In the genomic region with DNA sequence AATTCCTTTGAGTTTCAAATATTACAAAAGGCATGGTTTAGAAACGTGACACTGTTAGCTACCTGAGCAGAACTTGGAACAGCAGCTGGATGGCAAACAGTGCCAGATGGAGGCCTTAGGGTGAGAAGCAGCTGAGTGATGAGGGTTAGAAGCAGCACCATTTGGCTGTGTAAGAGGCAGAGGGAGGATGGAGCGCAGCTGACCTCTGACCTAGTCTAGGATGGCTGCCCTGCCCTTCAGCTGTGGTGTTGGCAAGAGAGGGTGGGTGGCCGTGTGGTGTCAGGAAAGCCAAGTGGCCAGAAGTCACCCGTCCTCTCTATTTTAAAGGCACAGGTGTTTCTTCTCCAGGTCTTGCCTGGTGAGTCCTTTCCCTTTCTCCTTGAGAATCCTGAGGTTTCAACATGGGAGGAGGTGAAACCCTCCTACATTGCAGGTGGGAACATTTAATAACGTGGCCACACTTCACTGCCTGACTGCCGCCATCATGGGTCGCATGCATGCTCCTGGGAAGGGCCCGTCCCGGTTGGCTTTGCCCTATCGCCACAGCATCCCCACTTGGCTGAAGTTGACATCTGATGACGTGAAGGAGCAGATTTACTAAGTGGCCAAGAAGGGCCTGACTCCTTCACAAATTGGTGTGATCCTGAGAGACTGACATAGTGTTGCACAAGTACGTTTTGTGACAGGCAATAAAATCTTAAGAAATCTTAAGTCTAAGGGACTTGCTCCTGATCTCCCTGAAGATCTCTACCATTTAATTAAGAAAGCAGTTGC, we compare ENCODE assay signal across 1 cellular context.
TF ChIP-seq lines count a peak whose summit lies in the region.

No MANE protein-coding gene starts in this region.

TF ChIP-seq in GM12878, 131 proteins besides CTCF, POLR2A, EP300 and RAD21:
- TF ChIP-seq FOXK2 (IDR thresholded peaks at IDR 0.05) (no peak), BCL11A (IDR thresholded peaks at IDR 0.05; ENCODE audit: low read depth, low read length) (no peak), SIX5 (IDR thresholded peaks at IDR 0.05; ENCODE audit: low read depth, low read length, severe bottlenecking) (no peak), MEF2A (IDR thresholded peaks at IDR 0.05; ENCODE audit: insufficient read depth, low read depth, low read length) (no peak)
- TF ChIP-seq, protein P1, sequence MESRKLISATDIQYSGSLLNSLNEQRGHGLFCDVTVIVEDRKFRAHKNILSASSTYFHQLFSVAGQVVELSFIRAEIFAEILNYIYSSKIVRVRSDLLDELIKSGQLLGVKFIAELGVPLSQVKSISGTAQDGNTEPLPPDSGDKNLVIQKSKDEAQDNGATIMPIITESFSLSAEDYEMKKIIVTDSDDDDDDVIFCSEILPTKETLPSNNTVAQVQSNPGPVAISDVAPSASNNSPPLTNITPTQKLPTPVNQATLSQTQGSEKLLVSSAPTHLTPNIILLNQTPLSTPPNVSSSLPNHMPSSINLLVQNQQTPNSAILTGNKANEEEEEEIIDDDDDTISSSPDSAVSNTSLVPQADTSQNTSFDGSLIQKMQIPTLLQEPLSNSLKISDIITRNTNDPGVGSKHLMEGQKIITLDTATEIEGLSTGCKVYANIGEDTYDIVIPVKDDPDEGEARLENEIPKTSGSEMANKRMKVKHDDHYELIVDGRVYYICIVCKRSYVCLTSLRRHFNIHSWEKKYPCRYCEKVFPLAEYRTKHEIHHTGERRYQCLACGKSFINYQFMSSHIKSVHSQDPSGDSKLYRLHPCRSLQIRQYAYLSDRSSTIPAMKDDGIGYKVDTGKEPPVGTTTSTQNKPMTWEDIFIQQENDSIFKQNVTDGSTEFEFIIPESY (IDR thresholded peaks at IDR 0.05): no peak
